1 cellular context compared by ENCODE assay signal in the genomic region with DNA sequence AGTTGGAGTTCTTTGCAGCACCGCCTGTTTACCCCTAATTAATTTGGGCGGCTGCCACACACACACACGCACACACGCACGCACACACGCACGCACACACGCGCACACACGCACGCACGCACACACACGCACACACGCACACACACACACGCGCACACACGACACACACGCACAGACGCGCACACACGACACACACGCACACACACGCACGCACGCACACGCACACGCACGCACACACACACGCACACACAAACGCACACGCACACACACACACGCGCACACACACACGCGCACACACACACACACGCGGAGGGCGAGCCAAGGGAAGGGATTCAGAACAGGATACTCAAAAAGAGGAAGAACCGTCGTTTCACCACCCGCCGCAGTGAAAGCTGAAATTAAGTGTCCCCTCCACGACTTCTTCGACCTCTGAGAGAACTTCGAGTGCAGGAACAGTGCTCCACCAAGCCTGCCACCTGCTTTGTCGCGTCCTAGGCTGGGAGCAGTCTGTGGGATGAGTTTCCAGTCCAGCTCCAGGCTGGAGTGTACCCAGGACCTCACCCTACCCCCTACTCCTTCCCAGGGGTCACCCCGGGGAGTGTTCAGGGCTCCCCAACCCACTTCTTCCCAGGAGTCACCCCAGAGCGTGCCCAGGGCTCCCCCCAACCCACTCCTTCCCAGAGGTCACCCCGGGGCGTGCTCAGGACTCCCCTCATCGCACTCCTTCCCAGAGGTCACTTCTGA.
TF ChIP-seq lines count a peak whose summit lies in the region.

No MANE protein-coding gene starts in this region.

TF ChIP-seq in K562, 482 proteins besides CTCF, POLR2A, EP300 and RAD21 (continued from another document and continues in another):
- no peak for TF ChIP-seq FOXM1 (IDR thresholded peaks at IDR 0.05; ENCODE audit: low read depth)
- no peak for TF ChIP-seq FOXM1 (CRISPR knock-in tag; IDR thresholded peaks at IDR 0.05; ENCODE audit: low read depth)
- no peak for TF ChIP-seq CHD2 (IDR thresholded peaks at IDR 0.05; ENCODE audit: low read depth, low read length)
- no peak for TF ChIP-seq ZNF311 (CRISPR knock-in tag; IDR thresholded peaks at IDR 0.05)
- no peak for TF ChIP-seq EHMT2 (IDR thresholded peaks at IDR 0.05)
- no peak for TF ChIP-seq CREB1 (IDR thresholded peaks at IDR 0.05)
- no peak; the same call in 1 of the 2 replicates for TF ChIP-seq CREB1 (CRISPR knock-in tag; IDR thresholded peaks at IDR 0.05)
- no peak for TF ChIP-seq MCM5 (IDR thresholded peaks at IDR 0.05; ENCODE audit: low read depth)
- no peak for TF ChIP-seq CTCFL (IDR thresholded peaks at IDR 0.05; ENCODE audit: borderline replicate concordance, insufficient read depth, low read depth, low read length, poor library complexity, severe bottlenecking)
- no peak for TF ChIP-seq NR4A1 (CRISPR knock-in tag; IDR thresholded peaks at IDR 0.05)
- TF ChIP-seq NR4A1 (tag; IDR thresholded peaks at IDR 0.05): no peak
- TF ChIP-seq FOXP1 (CRISPR knock-in tag; IDR thresholded peaks at IDR 0.05): peak; percentile 47
- peak; percentile 39; the same call in 1 of the 2 replicates for TF ChIP-seq ZBTB17 (CRISPR knock-in tag; IDR thresholded peaks at IDR 0.05)
- TF ChIP-seq RAD51 (IDR thresholded peaks at IDR 0.05; ENCODE audit: borderline replicate concordance, low read depth): no peak
- TF ChIP-seq ZBTB34 (CRISPR knock-in tag; IDR thresholded peaks at IDR 0.05): no peak
- TF ChIP-seq U2AF2 (optimal IDR thresholded peaks at IDR 0.05; ENCODE audit: low read depth, low read length): no peak
- no peak for TF ChIP-seq THAP12 (CRISPR knock-in tag; IDR thresholded peaks at IDR 0.05)
- TF ChIP-seq, protein P1, sequence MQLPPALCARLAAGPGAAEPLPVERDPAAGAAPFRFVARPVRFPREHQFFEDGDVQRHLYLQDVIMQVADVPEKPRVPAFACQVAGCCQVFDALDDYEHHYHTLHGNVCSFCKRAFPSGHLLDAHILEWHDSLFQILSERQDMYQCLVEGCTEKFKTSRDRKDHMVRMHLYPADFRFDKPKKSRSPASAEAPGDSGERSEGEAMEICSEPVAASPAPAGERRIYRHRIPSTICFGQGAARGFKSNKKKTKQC (CRISPR knock-in tag; IDR thresholded peaks at IDR 0.05): peak; percentile 40; the same call in 1 of the 2 replicates
- TF ChIP-seq SMAD3 (CRISPR knock-in tag; conservative IDR thresholded peaks at IDR 0.05): no peak
- no peak for TF ChIP-seq KLF6 (CRISPR knock-in tag; IDR thresholded peaks at IDR 0.05; ENCODE audit: borderline replicate concordance)
- no peak for TF ChIP-seq SAP30 (IDR thresholded peaks at IDR 0.05; ENCODE audit: borderline replicate concordance, insufficient read depth, low read depth, low read length, poor library complexity, severe bottlenecking)
- TF ChIP-seq L3MBTL2 (IDR thresholded peaks at IDR 0.05): peak; percentile 58
- TF ChIP-seq, protein P2, sequence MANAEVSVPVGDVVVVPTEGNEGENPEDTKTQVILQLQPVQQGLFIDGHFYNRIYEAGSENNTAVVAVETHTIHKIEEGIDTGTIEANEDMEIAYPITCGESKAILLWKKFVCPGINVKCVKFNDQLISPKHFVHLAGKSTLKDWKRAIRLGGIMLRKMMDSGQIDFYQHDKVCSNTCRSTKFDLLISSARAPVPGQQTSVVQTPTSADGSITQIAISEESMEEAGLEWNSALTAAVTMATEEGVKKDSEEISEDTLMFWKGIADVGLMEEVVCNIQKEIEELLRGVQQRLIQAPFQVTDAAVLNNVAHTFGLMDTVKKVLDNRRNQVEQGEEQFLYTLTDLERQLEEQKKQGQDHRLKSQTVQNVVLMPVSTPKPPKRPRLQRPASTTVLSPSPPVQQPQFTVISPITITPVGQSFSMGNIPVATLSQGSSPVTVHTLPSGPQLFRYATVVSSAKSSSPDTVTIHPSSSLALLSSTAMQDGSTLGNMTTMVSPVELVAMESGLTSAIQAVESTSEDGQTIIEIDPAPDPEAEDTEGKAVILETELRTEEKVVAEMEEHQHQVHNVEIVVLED (CRISPR knock-in tag; IDR thresholded peaks at IDR 0.05): 0 out of 2 replicates have a peak, but pooled peaks have one; percentile 40
- no peak for TF ChIP-seq PTBP1 (IDR thresholded peaks at IDR 0.05; ENCODE audit: low read depth, low read length)
- TF ChIP-seq, protein P3, sequence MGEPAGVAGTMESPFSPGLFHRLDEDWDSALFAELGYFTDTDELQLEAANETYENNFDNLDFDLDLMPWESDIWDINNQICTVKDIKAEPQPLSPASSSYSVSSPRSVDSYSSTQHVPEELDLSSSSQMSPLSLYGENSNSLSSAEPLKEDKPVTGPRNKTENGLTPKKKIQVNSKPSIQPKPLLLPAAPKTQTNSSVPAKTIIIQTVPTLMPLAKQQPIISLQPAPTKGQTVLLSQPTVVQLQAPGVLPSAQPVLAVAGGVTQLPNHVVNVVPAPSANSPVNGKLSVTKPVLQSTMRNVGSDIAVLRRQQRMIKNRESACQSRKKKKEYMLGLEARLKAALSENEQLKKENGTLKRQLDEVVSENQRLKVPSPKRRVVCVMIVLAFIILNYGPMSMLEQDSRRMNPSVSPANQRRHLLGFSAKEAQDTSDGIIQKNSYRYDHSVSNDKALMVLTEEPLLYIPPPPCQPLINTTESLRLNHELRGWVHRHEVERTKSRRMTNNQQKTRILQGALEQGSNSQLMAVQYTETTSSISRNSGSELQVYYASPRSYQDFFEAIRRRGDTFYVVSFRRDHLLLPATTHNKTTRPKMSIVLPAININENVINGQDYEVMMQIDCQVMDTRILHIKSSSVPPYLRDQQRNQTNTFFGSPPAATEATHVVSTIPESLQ (CRISPR knock-in tag; IDR thresholded peaks at IDR 0.05): no peak
- no peak for TF ChIP-seq ZNF407 (IDR thresholded peaks at IDR 0.05; ENCODE audit: low read depth)
- no peak for TF ChIP-seq ZNF175 (CRISPR knock-in tag; IDR thresholded peaks at IDR 0.05; ENCODE audit: low read depth)
- no peak for TF ChIP-seq WHSC1 (IDR thresholded peaks at IDR 0.05; ENCODE audit: low read length)
- TF ChIP-seq SRSF1 (IDR thresholded peaks at IDR 0.05; ENCODE audit: low read depth, low read length): no peak
- no peak for TF ChIP-seq MYBL2 (IDR thresholded peaks at IDR 0.05; ENCODE audit: low read depth)
- no peak for TF ChIP-seq MYBL2 (CRISPR knock-in tag; IDR thresholded peaks at IDR 0.05; ENCODE audit: borderline replicate concordance)
- peak in 1 of 2 experiments; percentile 51; a peak in 1 of 4 replicates for TF ChIP-seq HDAC1 (IDR thresholded peaks at IDR 0.05)
- no peak for TF ChIP-seq ESRRB (CRISPR knock-in tag; IDR thresholded peaks at IDR 0.05; ENCODE audit: borderline replicate concordance)
- TF ChIP-seq, protein P4, sequence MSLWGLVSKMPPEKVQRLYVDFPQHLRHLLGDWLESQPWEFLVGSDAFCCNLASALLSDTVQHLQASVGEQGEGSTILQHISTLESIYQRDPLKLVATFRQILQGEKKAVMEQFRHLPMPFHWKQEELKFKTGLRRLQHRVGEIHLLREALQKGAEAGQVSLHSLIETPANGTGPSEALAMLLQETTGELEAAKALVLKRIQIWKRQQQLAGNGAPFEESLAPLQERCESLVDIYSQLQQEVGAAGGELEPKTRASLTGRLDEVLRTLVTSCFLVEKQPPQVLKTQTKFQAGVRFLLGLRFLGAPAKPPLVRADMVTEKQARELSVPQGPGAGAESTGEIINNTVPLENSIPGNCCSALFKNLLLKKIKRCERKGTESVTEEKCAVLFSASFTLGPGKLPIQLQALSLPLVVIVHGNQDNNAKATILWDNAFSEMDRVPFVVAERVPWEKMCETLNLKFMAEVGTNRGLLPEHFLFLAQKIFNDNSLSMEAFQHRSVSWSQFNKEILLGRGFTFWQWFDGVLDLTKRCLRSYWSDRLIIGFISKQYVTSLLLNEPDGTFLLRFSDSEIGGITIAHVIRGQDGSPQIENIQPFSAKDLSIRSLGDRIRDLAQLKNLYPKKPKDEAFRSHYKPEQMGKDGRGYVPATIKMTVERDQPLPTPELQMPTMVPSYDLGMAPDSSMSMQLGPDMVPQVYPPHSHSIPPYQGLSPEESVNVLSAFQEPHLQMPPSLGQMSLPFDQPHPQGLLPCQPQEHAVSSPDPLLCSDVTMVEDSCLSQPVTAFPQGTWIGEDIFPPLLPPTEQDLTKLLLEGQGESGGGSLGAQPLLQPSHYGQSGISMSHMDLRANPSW (CRISPR knock-in tag; IDR thresholded peaks at IDR 0.05): no peak
- TF ChIP-seq BRCA1 (IDR thresholded peaks at IDR 0.05): no peak
- TF ChIP-seq BRCA1 (CRISPR knock-in tag; IDR thresholded peaks at IDR 0.05): no peak
- TF ChIP-seq TCF7 (IDR thresholded peaks at IDR 0.05; ENCODE audit: borderline replicate concordance): no peak
